In the genomic region with DNA sequence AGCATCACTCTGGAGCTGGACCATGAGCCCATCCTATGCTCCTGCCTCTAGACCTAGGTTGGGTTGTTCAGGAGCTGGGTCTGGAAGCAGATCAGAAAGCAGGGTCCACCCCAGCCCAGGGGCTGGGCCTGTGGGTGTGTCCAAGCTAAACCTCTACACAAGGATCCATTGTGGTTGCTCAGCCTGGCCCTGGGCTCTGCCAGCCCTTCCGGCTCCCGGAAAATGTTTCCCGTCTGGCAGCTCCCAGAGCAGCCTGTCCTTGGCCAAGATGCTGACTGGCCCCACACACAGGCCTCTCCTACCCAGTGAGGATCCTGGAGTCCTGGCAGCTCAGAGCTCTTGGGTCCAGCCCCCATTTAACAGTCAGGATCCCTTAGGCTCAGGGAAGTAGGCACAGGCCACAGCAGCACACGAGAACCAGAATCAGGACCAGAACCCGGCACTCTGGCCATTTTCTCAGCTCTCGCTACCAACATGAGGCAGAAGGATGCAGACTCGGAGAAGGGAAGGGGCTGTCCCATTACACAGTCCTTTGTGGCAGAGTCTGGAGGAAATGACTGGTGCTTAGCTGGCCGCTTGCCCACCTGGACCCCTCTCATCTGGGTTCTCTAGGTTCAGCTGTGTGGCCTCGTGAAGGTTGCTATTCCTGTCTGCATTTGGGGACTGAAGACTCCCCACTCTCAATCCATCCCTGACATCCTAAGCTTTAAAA, we compare ENCODE assay signal across 1 cellular context.
TF ChIP-seq lines count a peak whose summit lies in the region.

No MANE protein-coding gene starts in this region.

TF ChIP-seq in HepG2, 621 proteins besides CTCF, POLR2A, EP300 and RAD21 (continued from another document and continues in another):
- TF ChIP-seq, protein P1, sequence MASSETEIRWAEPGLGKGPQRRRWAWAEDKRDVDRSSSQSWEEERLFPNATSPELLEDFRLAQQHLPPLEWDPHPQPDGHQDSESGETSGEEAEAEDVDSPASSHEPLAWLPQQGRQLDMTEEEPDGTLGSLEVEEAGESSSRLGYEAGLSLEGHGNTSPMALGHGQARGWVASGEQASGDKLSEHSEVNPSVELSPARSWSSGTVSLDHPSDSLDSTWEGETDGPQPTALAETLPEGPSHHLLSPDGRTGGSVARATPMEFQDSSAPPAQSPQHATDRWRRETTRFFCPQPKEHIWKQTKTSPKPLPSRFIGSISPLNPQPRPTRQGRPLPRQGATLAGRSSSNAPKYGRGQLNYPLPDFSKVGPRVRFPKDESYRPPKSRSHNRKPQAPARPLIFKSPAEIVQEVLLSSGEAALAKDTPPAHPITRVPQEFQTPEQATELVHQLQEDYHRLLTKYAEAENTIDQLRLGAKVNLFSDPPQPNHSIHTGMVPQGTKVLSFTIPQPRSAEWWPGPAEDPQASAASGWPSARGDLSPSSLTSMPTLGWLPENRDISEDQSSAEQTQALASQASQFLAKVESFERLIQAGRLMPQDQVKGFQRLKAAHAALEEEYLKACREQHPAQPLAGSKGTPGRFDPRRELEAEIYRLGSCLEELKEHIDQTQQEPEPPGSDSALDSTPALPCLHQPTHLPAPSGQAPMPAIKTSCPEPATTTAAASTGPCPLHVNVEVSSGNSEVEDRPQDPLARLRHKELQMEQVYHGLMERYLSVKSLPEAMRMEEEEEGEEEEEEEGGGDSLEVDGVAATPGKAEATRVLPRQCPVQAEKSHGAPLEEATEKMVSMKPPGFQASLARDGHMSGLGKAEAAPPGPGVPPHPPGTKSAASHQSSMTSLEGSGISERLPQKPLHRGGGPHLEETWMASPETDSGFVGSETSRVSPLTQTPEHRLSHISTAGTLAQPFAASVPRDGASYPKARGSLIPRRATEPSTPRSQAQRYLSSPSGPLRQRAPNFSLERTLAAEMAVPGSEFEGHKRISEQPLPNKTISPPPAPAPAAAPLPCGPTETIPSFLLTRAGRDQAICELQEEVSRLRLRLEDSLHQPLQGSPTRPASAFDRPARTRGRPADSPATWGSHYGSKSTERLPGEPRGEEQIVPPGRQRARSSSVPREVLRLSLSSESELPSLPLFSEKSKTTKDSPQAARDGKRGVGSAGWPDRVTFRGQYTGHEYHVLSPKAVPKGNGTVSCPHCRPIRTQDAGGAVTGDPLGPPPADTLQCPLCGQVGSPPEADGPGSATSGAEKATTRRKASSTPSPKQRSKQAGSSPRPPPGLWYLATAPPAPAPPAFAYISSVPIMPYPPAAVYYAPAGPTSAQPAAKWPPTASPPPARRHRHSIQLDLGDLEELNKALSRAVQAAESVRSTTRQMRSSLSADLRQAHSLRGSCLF (CRISPR knock-in tag; IDR thresholded peaks at IDR 0.05; ENCODE audit: borderline replicate concordance): no peak
- TF ChIP-seq FOXP1 (IDR thresholded peaks at IDR 0.05) (no peak), FOXP1 (CRISPR knock-in tag; IDR thresholded peaks at IDR 0.05) (no peak), ZNF460 (CRISPR knock-in tag; IDR thresholded peaks at IDR 0.05; ENCODE audit: borderline replicate concordance) (no peak), ZNF512 (CRISPR knock-in tag; IDR thresholded peaks at IDR 0.05) (no peak), U2AF1 (optimal IDR thresholded peaks at IDR 0.05; ENCODE audit: low read depth, low read length) (no peak), JDP2 (CRISPR knock-in tag; IDR thresholded peaks at IDR 0.05; ENCODE audit: borderline replicate concordance) (no peak), ZBTB7B (CRISPR knock-in tag; IDR thresholded peaks at IDR 0.05) (no peak), MLX (CRISPR knock-in tag; IDR thresholded peaks at IDR 0.05) (no peak), TRIM24 (CRISPR knock-in tag; IDR thresholded peaks at IDR 0.05) (no peak), PPARG (CRISPR knock-in tag; conservative IDR thresholded peaks at IDR 0.05) (0 out of 2 replicates have a peak, but pooled peaks have one; percentile 22), HOXA5 (CRISPR knock-in tag; IDR thresholded peaks at IDR 0.05) (no peak), ZSCAN9 (CRISPR knock-in tag; IDR thresholded peaks at IDR 0.05; ENCODE audit: borderline replicate concordance) (no peak), MTF2 (CRISPR knock-in tag; IDR thresholded peaks at IDR 0.05; ENCODE audit: borderline replicate concordance) (no peak), RBFOX2 (IDR thresholded peaks at IDR 0.05; ENCODE audit: low read depth, low read length) (no peak), RARG (CRISPR knock-in tag; IDR thresholded peaks at IDR 0.05; ENCODE audit: low read depth) (no peak), TCF7L2 (IDR thresholded peaks at IDR 0.05; ENCODE audit: low read depth, low read length) (no peak), ZNF337 (CRISPR knock-in tag; IDR thresholded peaks at IDR 0.05; ENCODE audit: borderline replicate concordance, low read depth) (no peak), JUNB (CRISPR knock-in tag; IDR thresholded peaks at IDR 0.05; ENCODE audit: borderline replicate concordance) (no peak), THAP11 (CRISPR knock-in tag; IDR thresholded peaks at IDR 0.05) (no peak), NFATC3 (CRISPR knock-in tag; IDR thresholded peaks at IDR 0.05) (no peak), ZNF558 (CRISPR knock-in tag; IDR thresholded peaks at IDR 0.05; ENCODE audit: borderline replicate concordance) (no peak), SNAPC2 (CRISPR knock-in tag; IDR thresholded peaks at IDR 0.05) (no peak), ZNF841 (CRISPR knock-in tag; IDR thresholded peaks at IDR 0.05; ENCODE audit: borderline replicate concordance) (no peak), ZNF616 (CRISPR knock-in tag; IDR thresholded peaks at IDR 0.05; ENCODE audit: low read depth) (no peak), SRSF9 (IDR thresholded peaks at IDR 0.05; ENCODE audit: borderline replicate concordance, insufficient read depth, low read depth, low read length, poor library complexity, severe bottlenecking) (no peak), KDM4B (CRISPR knock-in tag; IDR thresholded peaks at IDR 0.05) (no peak), GABPB1 (CRISPR knock-in tag; IDR thresholded peaks at IDR 0.05) (peak; percentile 47; the same call in 1 of the 2 replicates)
- TF ChIP-seq, protein P2, sequence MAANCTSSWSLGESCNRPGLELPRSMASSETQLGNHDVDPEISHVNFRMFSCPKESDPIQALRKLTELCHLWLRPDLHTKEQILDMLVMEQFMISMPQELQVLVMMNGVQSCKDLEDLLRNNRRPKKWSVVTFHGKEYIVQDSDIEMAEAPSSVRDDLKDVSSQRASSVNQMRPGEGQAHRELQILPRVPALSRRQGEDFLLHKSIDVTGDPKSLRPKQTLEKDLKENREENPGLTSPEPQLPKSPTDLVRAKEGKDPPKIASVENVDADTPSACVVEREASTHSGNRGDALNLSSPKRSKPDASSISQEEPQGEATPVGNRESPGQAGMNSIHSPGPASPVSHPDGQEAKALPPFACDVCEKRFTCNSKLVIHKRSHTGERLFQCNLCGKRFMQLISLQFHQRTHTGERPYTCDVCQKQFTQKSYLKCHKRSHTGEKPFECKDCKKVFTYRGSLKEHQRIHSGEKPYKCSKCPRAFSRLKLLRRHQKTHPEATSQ (CRISPR knock-in tag; IDR thresholded peaks at IDR 0.05; ENCODE audit: borderline replicate concordance): no peak
- TF ChIP-seq, protein P3, sequence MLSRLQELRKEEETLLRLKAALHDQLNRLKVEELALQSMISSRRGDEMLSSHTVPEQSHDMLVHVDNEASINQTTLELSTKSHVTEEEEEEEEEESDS (CRISPR knock-in tag; IDR thresholded peaks at IDR 0.05; ENCODE audit: borderline replicate concordance): no peak
- TF ChIP-seq, protein P4, sequence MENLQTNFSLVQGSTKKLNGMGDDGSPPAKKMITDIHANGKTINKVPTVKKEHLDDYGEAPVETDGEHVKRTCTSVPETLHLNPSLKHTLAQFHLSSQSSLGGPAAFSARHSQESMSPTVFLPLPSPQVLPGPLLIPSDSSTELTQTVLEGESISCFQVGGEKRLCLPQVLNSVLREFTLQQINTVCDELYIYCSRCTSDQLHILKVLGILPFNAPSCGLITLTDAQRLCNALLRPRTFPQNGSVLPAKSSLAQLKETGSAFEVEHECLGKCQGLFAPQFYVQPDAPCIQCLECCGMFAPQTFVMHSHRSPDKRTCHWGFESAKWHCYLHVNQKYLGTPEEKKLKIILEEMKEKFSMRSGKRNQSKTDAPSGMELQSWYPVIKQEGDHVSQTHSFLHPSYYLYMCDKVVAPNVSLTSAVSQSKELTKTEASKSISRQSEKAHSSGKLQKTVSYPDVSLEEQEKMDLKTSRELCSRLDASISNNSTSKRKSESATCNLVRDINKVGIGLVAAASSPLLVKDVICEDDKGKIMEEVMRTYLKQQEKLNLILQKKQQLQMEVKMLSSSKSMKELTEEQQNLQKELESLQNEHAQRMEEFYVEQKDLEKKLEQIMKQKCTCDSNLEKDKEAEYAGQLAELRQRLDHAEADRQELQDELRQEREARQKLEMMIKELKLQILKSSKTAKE (CRISPR knock-in tag; IDR thresholded peaks at IDR 0.05; ENCODE audit: borderline replicate concordance): no peak
- TF ChIP-seq, protein P5, sequence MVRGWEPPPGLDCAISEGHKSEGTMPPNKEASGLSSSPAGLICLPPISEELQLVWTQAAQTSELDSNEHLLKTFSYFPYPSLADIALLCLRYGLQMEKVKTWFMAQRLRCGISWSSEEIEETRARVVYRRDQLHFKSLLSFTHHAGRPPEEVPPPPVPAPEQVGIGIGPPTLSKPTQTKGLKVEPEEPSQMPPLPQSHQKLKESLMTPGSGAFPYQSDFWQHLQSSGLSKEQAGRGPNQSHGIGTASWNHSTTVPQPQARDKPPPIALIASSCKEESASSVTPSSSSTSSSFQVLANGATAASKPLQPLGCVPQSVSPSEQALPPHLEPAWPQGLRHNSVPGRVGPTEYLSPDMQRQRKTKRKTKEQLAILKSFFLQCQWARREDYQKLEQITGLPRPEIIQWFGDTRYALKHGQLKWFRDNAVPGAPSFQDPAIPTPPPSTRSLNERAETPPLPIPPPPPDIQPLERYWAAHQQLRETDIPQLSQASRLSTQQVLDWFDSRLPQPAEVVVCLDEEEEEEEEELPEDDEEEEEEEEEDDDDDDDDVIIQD (CRISPR knock-in tag; IDR thresholded peaks at IDR 0.05; ENCODE audit: low read depth): no peak
- TF ChIP-seq, protein P6, sequence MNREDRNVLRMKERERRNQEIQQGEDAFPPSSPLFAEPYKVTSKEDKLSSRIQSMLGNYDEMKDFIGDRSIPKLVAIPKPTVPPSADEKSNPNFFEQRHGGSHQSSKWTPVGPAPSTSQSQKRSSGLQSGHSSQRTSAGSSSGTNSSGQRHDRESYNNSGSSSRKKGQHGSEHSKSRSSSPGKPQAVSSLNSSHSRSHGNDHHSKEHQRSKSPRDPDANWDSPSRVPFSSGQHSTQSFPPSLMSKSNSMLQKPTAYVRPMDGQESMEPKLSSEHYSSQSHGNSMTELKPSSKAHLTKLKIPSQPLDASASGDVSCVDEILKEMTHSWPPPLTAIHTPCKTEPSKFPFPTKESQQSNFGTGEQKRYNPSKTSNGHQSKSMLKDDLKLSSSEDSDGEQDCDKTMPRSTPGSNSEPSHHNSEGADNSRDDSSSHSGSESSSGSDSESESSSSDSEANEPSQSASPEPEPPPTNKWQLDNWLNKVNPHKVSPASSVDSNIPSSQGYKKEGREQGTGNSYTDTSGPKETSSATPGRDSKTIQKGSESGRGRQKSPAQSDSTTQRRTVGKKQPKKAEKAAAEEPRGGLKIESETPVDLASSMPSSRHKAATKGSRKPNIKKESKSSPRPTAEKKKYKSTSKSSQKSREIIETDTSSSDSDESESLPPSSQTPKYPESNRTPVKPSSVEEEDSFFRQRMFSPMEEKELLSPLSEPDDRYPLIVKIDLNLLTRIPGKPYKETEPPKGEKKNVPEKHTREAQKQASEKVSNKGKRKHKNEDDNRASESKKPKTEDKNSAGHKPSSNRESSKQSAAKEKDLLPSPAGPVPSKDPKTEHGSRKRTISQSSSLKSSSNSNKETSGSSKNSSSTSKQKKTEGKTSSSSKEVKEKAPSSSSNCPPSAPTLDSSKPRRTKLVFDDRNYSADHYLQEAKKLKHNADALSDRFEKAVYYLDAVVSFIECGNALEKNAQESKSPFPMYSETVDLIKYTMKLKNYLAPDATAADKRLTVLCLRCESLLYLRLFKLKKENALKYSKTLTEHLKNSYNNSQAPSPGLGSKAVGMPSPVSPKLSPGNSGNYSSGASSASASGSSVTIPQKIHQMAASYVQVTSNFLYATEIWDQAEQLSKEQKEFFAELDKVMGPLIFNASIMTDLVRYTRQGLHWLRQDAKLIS (CRISPR knock-in tag; IDR thresholded peaks at IDR 0.05): no peak
- TF ChIP-seq, protein P7, sequence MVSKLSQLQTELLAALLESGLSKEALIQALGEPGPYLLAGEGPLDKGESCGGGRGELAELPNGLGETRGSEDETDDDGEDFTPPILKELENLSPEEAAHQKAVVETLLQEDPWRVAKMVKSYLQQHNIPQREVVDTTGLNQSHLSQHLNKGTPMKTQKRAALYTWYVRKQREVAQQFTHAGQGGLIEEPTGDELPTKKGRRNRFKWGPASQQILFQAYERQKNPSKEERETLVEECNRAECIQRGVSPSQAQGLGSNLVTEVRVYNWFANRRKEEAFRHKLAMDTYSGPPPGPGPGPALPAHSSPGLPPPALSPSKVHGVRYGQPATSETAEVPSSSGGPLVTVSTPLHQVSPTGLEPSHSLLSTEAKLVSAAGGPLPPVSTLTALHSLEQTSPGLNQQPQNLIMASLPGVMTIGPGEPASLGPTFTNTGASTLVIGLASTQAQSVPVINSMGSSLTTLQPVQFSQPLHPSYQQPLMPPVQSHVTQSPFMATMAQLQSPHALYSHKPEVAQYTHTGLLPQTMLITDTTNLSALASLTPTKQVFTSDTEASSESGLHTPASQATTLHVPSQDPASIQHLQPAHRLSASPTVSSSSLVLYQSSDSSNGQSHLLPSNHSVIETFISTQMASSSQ (IDR thresholded peaks at IDR 0.05; ENCODE audit: low read depth): no peak
- TF ChIP-seq, protein P7 (CRISPR knock-in tag; IDR thresholded peaks at IDR 0.05; ENCODE audit: borderline replicate concordance): no peak
